Comparison of ENCODE assay signal across 8 cellular contexts in genomic region chr5:131747180-131748105, GRCh38. TPM values are rescaled to one million over a fixed set of nuclear protein-coding genes. Genes with fewer than 3 reads are reported as not detected.
DNase-seq lines count a peak whose midpoint lies in the region; ATAC-seq lines count a peak whose summit lies in the region.

No MANE protein-coding gene starts in this region.

- peak overlapping the region; percentile 14 to 80 (median 68) for H3K4me3 Mint-ChIP-seq in naive thymus-derived CD4-positive, alpha-beta T cell

- POLR2A ChIA-PET in naive thymus-derived CD4-positive, alpha-beta T cell (lab: Charles Lee) = interaction anchor here (0.6 to 1.0 kb wide), 2 partner anchors 49 to 51 kb away, joined by 4 read pairs; partner anchors contain the start of gene FNIP1

- H3K4me3 ChIP-seq in SJSA1 = no peak overlapping the region
- no peak overlapping the region for H3K4me3 ChIP-seq in naive thymus-derived CD4-positive, alpha-beta T cell (ENCODE audit: low read length)

- intact Hi-C loops in naive thymus-derived CD4-positive, alpha-beta T cell (cut with micrococcal nuclease) = loop anchor here (1.0 to 5.0 kb wide), 6 partner anchors 50 to 315 kb away; partner anchors contain the start of genes FNIP1 (in 2 of the 2), RAPGEF6 (in 2 of the 2) and IL3 (in 1 of the 2)

- peaks cover 0 to 4% (median 0%) of the 10 kb centered on the region in 11 donors for H3K9me3 Mint-ChIP-seq in naive thymus-derived CD4-positive, alpha-beta T cell

- H3K27me3 ChIP-seq in SJSA1 (replicated peaks) = no peaks in the 10 kb centered on the region
- no peaks in the 10 kb centered on the region for H3K27me3 ChIP-seq in naive thymus-derived CD4-positive, alpha-beta T cell (ENCODE audit: control insufficient read depth in 2 of 2, insufficient read depth in 2 of 2, low read length in 2 of 2)

- H3K9me3 ChIP-seq in SJSA1 (replicated peaks) = no peaks in the 10 kb centered on the region
- no peaks in the 10 kb centered on the region for H3K9me3 ChIP-seq in naive thymus-derived CD4-positive, alpha-beta T cell (ENCODE audit: control insufficient read depth in 2 of 3, low read length in 3 of 3)

- H3K4me1 Mint-ChIP-seq in naive thymus-derived CD4-positive, alpha-beta T cell = peaks cover 28 to 57% (median 51%) of the 10 kb centered on the region in 7 donors

- peaks cover 33% of the 10 kb centered on the region for H3K4me1 ChIP-seq in SJSA1 (replicated peaks)
- peaks cover 10 to 11% of the 10 kb centered on the region in 2 donors for H3K4me1 ChIP-seq in naive thymus-derived CD4-positive, alpha-beta T cell (ENCODE audit: control insufficient read depth in 2 of 2, insufficient read depth in 2 of 2, low read length in 2 of 2)

- peak overlapping the region; percentile 28 for H3K27ac ChIP-seq in SJSA1
- peak overlapping the region; percentile 63 for H3K27ac ChIP-seq in naive thymus-derived CD4-positive, alpha-beta T cell (ENCODE audit: low read depth, low read length)

- DNase-seq in SJSA1 (ENCODE audit: low read depth in 1 of 2, low spot score in 2 of 2) (no peak), NCI-H1105 (lab: John Stamatoyannopoulos, UW) (no peak), SHP77 treated with DMSO at 0.1 percent for 48 hours (lab: John Stamatoyannopoulos, UW) (no peak), DMS53 (lab: John Stamatoyannopoulos, UW) (no peak)
- peak in 7 of 9 donors; percentile 21 to 64 (median 48) for DNase-seq in naive thymus-derived CD4-positive, alpha-beta T cell
- no peak for DNase-seq in stimulated activated CD8-positive, alpha-beta memory T cell treated with anti-CD3 and anti-CD28 coated beads, Interleukin-4, amount 100 ng/mL, for 48 hours

- peaks cover 8 to 37% (median 24%) of the 10 kb centered on the region in 5 donors for H3K36me3 Mint-ChIP-seq in naive thymus-derived CD4-positive, alpha-beta T cell

- CTCF ChIA-PET in naive thymus-derived CD4-positive, alpha-beta T cell (lab: Charles Lee) = no interaction called here

- peak overlapping the region; percentile 84 to 96 (median 89) for H3K27ac Mint-ChIP-seq in naive thymus-derived CD4-positive, alpha-beta T cell

- no peaks in the 10 kb centered on the region for H3K27me3 Mint-ChIP-seq in naive thymus-derived CD4-positive, alpha-beta T cell

- ATAC-seq in GM18858 (IDR thresholded peaks at IDR 0.05; ENCODE audit: unreplicated experiment) = peak; percentile 71
- ATAC-seq in HG02973 (IDR thresholded peaks at IDR 0.05; ENCODE audit: unreplicated experiment) = peak; percentile 79
- peak; percentile 80 for ATAC-seq in naive thymus-derived CD4-positive, alpha-beta T cell

- H3K36me3 ChIP-seq in SJSA1 = peaks cover 26% of the 10 kb centered on the region
- H3K36me3 ChIP-seq in naive thymus-derived CD4-positive, alpha-beta T cell (ENCODE audit: control insufficient read depth in 2 of 3, insufficient read depth in 3 of 3, low read length in 3 of 3) = peaks cover 0 to 6% (median 0%) of the 10 kb centered on the region in 3 experiments

RNA-seq across cellular contexts. Expression of gene FNIP1, which starts 49.4 kb away (rescaled TPM):
- 30.0 and 44.5 TPM in 2 replicates for total RNA-seq in SJSA1 (2014; rRNA removed; shearing (Covaris generic))
- total RNA-seq in naive thymus-derived CD4-positive, alpha-beta T cell = 10 to 100 TPM; 30.5 to 48.5 (median 40.3) TPM
- polyA plus RNA-seq in naive thymus-derived CD4-positive, alpha-beta T cell = 10 to 100 TPM in 1 of 2 donors, 1 to 10 TPM in 1; 8.8 to 11.3 TPM

Comparison
In these comparisons a context has a peak if more than half of its experiments do, and no peak if none do; other contexts are left out.
1. DNase-seq: peak in naive thymus-derived CD4-positive, alpha-beta T cell (7 of 9); none in SJSA1 (0 of 2), NCI-H1105 (single experiment), SHP77 treated with DMSO at 0.1 percent for 48 hours (single experiment), stimulated activated CD8-positive, alpha-beta memory T cell treated with anti-CD3 and anti-CD28 coated beads, Interleukin-4, amount 100 ng/mL, for 48 hours (single experiment) and DMS53 (single experiment).
2. Peak in every context shown above with its lines, with median percentiles within 50 percentile points of each other: ATAC-seq.